Comparison of ENCODE assay signal across 9 cellular contexts in genomic region chr13:111204438-111205177, GRCh38.
A peak's percentile ranks its signal among the peaks of the same experiment; 100 is the strongest.
DNase-seq lines count a peak whose midpoint lies in the region; ATAC-seq, FAIRE-seq and TF ChIP-seq lines count a peak whose summit lies in the region.
"Had no signal": no experiment of that assay in that cellular context is flagged by ENCODE, and none has a peak within 500 bp of the region (broad histone marks: within the 10 kb centered on the region; RNA-seq: fewer than 3 reads in every experiment).

No MANE protein-coding gene starts in this region.

- H3F3A ChIP-seq in smooth muscle cell (ENCODE audit: low read depth): peaks cover 5% of the 10 kb centered on the region

- H3K4me1 ChIP-seq in adrenal gland (replicated peaks in 1 of 2): peaks cover 9 to 49% of the 10 kb centered on the region in 2 donors
- H3K4me1 ChIP-seq in right atrium auricular region: peaks cover 0 to 78% of the 10 kb centered on the region in 2 donors
- H3K4me1 ChIP-seq in smooth muscle cell (ENCODE audit: low read depth): peaks cover 46% of the 10 kb centered on the region
- H3K4me1 ChIP-seq: HAP-1 had no signal

- TF ChIP-seq CTCF in adrenal gland (IDR thresholded peaks at IDR 0.05): no peak
- no peak for TF ChIP-seq CTCF in right atrium auricular region (IDR thresholded peaks at IDR 0.05)
- TF ChIP-seq CTCF in smooth muscle cell (IDR thresholded peaks at IDR 0.05; ENCODE audit: borderline replicate concordance, insufficient read depth, poor library complexity, severe bottlenecking): no peak

- peak overlapping the region; percentile 12 for H3K9ac ChIP-seq in smooth muscle cell (ENCODE audit: low read depth)

- no peaks in the 10 kb centered on the region for H3K27me3 ChIP-seq in adrenal gland
- no peaks in the 10 kb centered on the region for H3K27me3 ChIP-seq in right atrium auricular region
- H3K27me3 ChIP-seq in smooth muscle cell (ENCODE audit: low read depth): no peaks in the 10 kb centered on the region

- 41 to 51% (median 49%) methylated on average over 13 to 16 of the region's 16 CpGs for WGBS in adrenal gland, 4 donors
- 26% methylated on average over 15 of the region's 16 CpGs for WGBS in smooth muscle cell (ENCODE audit: low lambda C conversion rate)

- ATAC-seq in HG03045 (IDR thresholded peaks at IDR 0.05; ENCODE audit: unreplicated experiment): no peak

- H2AFZ ChIP-seq in smooth muscle cell (ENCODE audit: low read depth): no peak overlapping the region

- peaks cover 92% of the 10 kb centered on the region for H4K20me1 ChIP-seq in smooth muscle cell (ENCODE audit: low read depth)

- TF ChIP-seq POLR2A in adrenal gland (IDR thresholded peaks at IDR 0.05): no peak

- intact Hi-C loops in adrenal gland (cut with DNase I): no loop called here

- no peak for FAIRE-seq in GM19239 (lab: Jason Lieb, UNC)

- peaks cover 80% of the 10 kb centered on the region for H3K79me2 ChIP-seq in smooth muscle cell (ENCODE audit: low read depth)

- DNase-seq in HCEC 1CT (peak; percentile 56), adrenal gland (peak in 6 of 7 donors; percentile 59 to 80 (median 64)), right atrium auricular region (ENCODE audit: low spot score) (peak; percentile 81), smooth muscle cell (lab: John Stamatoyannopoulos, UW; ENCODE audit: unreplicated experiment) (no peak), GM19239 (ENCODE audit: insufficient read length, low spot score) (no peak), T-helper 1 cell (no peak)
- no peak for DNase-seq in NK-92 treated with Interleukin-12 subunit alpha and Interleukin-12 subunit beta, amount 100 ng/mL, for 24 hours (lab: John Stamatoyannopoulos, UW)

- H3K27ac ChIP-seq in adrenal gland (peak overlapping the region in 2 of 5 donors; percentile 61 to 68), right atrium auricular region (peak overlapping the region; percentile 68), smooth muscle cell (ENCODE audit: low read depth) (peak overlapping the region; percentile 44)

- H3K9me3 ChIP-seq in adrenal gland (replicated peaks in 1 of 3) (no peaks in the 10 kb centered on the region), right atrium auricular region (no peaks in the 10 kb centered on the region), smooth muscle cell (replicated peaks; ENCODE audit: low read depth) (no peaks in the 10 kb centered on the region)
- H3K9me3 ChIP-seq: HAP-1 had no signal

- peak overlapping the region; percentile 65 for H3K4me2 ChIP-seq in smooth muscle cell

- peak overlapping the region in 1 of 4 donors; percentile 22 for H3K4me3 ChIP-seq in adrenal gland
- H3K4me3 ChIP-seq in right atrium auricular region: peak overlapping the region in 1 of 2 donors; percentile 40
- H3K4me3 ChIP-seq in smooth muscle cell: peak overlapping the region; percentile 8
- H3K4me3 ChIP-seq: HAP-1 had no signal

- no peaks in the 10 kb centered on the region for H3K36me3 ChIP-seq in adrenal gland (replicated peaks in 1 of 2)
- no peaks in the 10 kb centered on the region for H3K36me3 ChIP-seq in right atrium auricular region
- no peaks in the 10 kb centered on the region for H3K36me3 ChIP-seq in smooth muscle cell (ENCODE audit: low read depth)
- H3K36me3 ChIP-seq: HAP-1 had no signal

Comparison
In these comparisons a context has a peak if more than half of its experiments do, and no peak if none do; other contexts are left out.
1. DNase-seq: peak in HCEC 1CT (single experiment), adrenal gland (6 of 7) and right atrium auricular region (single experiment); none in smooth muscle cell (single experiment), GM19239 (single experiment), NK-92 treated with Interleukin-12 subunit alpha and Interleukin-12 subunit beta, amount 100 ng/mL, for 24 hours (single experiment) and T-helper 1 cell (0 of 5).